ENCODE assay signal across 3 cellular contexts in genomic region chr13:73194310-73194709, GRCh38.
TF ChIP-seq lines count a peak whose summit lies in the region.

No MANE protein-coding gene starts in this region.

TF ChIP-seq in SK-N-SH, 30 proteins besides CTCF, POLR2A, EP300 and RAD21:
- TF ChIP-seq SMC3 (IDR thresholded peaks at IDR 0.05; ENCODE audit: low read depth, low read length) (no peak), RXRA (IDR thresholded peaks at IDR 0.05; ENCODE audit: borderline replicate concordance, low read depth) (no peak), RCOR1 (IDR thresholded peaks at IDR 0.05; ENCODE audit: low read length) (no peak), GATA2 (CRISPR knock-in tag; IDR thresholded peaks at IDR 0.05) (no peak; the same call in 1 of the 2 replicates), TAF1 (IDR thresholded peaks at IDR 0.05; ENCODE audit: borderline replicate concordance, low read depth, low read length) (no peak), ZBTB33 (IDR thresholded peaks at IDR 0.05; ENCODE audit: borderline replicate concordance, low read depth) (no peak), MXI1 (IDR thresholded peaks at IDR 0.05; ENCODE audit: low read depth, low read length) (no peak)

TF ChIP-seq in SK-N-SH treated with all-trans-retinoic acid at 6 μM for 48 hours, 23 proteins besides CTCF, POLR2A, EP300 and RAD21:
- no peak for TF ChIP-seq ZNF70 (CRISPR knock-in tag; IDR thresholded peaks at IDR 0.05)
- TF ChIP-seq PATZ1 (CRISPR knock-in tag; IDR thresholded peaks at IDR 0.05; ENCODE audit: borderline replicate concordance): no peak
- no peak for TF ChIP-seq CREB5 (CRISPR knock-in tag; IDR thresholded peaks at IDR 0.05; ENCODE audit: low read depth)
- no peak for TF ChIP-seq ZNF8 (CRISPR knock-in tag; IDR thresholded peaks at IDR 0.05)
- TF ChIP-seq ZFP3 (CRISPR knock-in tag; IDR thresholded peaks at IDR 0.05): no peak
- no peak for TF ChIP-seq ARNTL (CRISPR knock-in tag; IDR thresholded peaks at IDR 0.05; ENCODE audit: borderline replicate concordance, low read depth)
- TF ChIP-seq POU6F1 (CRISPR knock-in tag; IDR thresholded peaks at IDR 0.05; ENCODE audit: borderline replicate concordance, low read depth): no peak
- no peak for TF ChIP-seq BACH2 (CRISPR knock-in tag; IDR thresholded peaks at IDR 0.05; ENCODE audit: borderline replicate concordance)
- no peak for TF ChIP-seq ZNF565 (CRISPR knock-in tag; conservative IDR thresholded peaks at IDR 0.05; ENCODE audit: low read depth)
- no peak for TF ChIP-seq ZC3H10 (CRISPR knock-in tag; IDR thresholded peaks at IDR 0.05)
- no peak for TF ChIP-seq RARB (CRISPR knock-in tag; IDR thresholded peaks at IDR 0.05)
- no peak for TF ChIP-seq OSR1 (CRISPR knock-in tag; IDR thresholded peaks at IDR 0.05)
- TF ChIP-seq PPARA (CRISPR knock-in tag; IDR thresholded peaks at IDR 0.05; ENCODE audit: borderline replicate concordance): no peak
- TF ChIP-seq ESRRG (CRISPR knock-in tag; IDR thresholded peaks at IDR 0.05): no peak
- no peak for TF ChIP-seq CSRNP3 (CRISPR knock-in tag; IDR thresholded peaks at IDR 0.05)
- no peak for TF ChIP-seq TOX (CRISPR knock-in tag; IDR thresholded peaks at IDR 0.05; ENCODE audit: borderline replicate concordance)
- no peak for TF ChIP-seq TSHZ2 (CRISPR knock-in tag; IDR thresholded peaks at IDR 0.05)
- no peak for TF ChIP-seq ISL1 (CRISPR knock-in tag; IDR thresholded peaks at IDR 0.05)

TF ChIP-seq in HepG2, 621 proteins besides CTCF, POLR2A, EP300 and RAD21:
- TF ChIP-seq ZNF280B (CRISPR knock-in tag; IDR thresholded peaks at IDR 0.05; ENCODE audit: borderline replicate concordance): no peak
- TF ChIP-seq BORCS8-MEF2B (CRISPR knock-in tag; IDR thresholded peaks at IDR 0.05): no peak
- no peak for TF ChIP-seq ZNF841 (CRISPR knock-in tag; IDR thresholded peaks at IDR 0.05; ENCODE audit: borderline replicate concordance)
- TF ChIP-seq NFATC3 (CRISPR knock-in tag; IDR thresholded peaks at IDR 0.05): no peak
- no peak for TF ChIP-seq HMGXB3 (CRISPR knock-in tag; IDR thresholded peaks at IDR 0.05; ENCODE audit: borderline replicate concordance)
- no peak for TF ChIP-seq ARID2 (CRISPR knock-in tag; IDR thresholded peaks at IDR 0.05; ENCODE audit: borderline replicate concordance)
- TF ChIP-seq HDAC6 (IDR thresholded peaks at IDR 0.05; ENCODE audit: low read depth, low read length): no peak
- TF ChIP-seq MEIS2 (CRISPR knock-in tag; IDR thresholded peaks at IDR 0.05): no peak
- TF ChIP-seq TBP (CRISPR knock-in tag; IDR thresholded peaks at IDR 0.05): no peak
- TF ChIP-seq SIX1 (CRISPR knock-in tag; IDR thresholded peaks at IDR 0.05; ENCODE audit: borderline replicate concordance): no peak
- TF ChIP-seq ZNF766 (CRISPR knock-in tag; IDR thresholded peaks at IDR 0.05; ENCODE audit: borderline replicate concordance): no peak
- no peak for TF ChIP-seq ZMAT5 (CRISPR knock-in tag; IDR thresholded peaks at IDR 0.05; ENCODE audit: borderline replicate concordance, low read depth)
- TF ChIP-seq ARID3A (IDR thresholded peaks at IDR 0.05; ENCODE audit: low read depth, low read length): no peak
- no peak for TF ChIP-seq AGO1 (IDR thresholded peaks at IDR 0.05; ENCODE audit: low read depth, low read length, poor library complexity, severe bottlenecking)
- no peak for TF ChIP-seq IKZF5 (CRISPR knock-in tag; IDR thresholded peaks at IDR 0.05)
